Comparison of ENCODE assay signal across 1 cellular context in genomic region chr17:36534881-36535668, GRCh38.
TF ChIP-seq lines count a peak whose summit lies in the region.

TSS of gene PIGW (plus strand) at chr17:36534987. CDS start at chr17:36537102, 2,115 bp downstream.

TF ChIP-seq in GM12878, 131 proteins besides CTCF, POLR2A, EP300 and RAD21 (continued from another document):
- TF ChIP-seq SKIL (IDR thresholded peaks at IDR 0.05; ENCODE audit: low read depth, poor library complexity, severe bottlenecking) (no peak), BRCA1 (IDR thresholded peaks at IDR 0.05; ENCODE audit: low read depth, low read length) (peak; percentile 84), RELA (IDR thresholded peaks at IDR 0.05; ENCODE audit: borderline replicate concordance, partially characterized antibody) (peak; percentile 14), TBL1XR1 (IDR thresholded peaks at IDR 0.05; ENCODE audit: low read depth, low read length) (no peak), MEF2A (IDR thresholded peaks at IDR 0.05; ENCODE audit: insufficient read depth, low read depth, low read length) (0 out of 2 replicates have a peak, but pooled peaks have one; percentile 44), BHLHE40 (IDR thresholded peaks at IDR 0.05; ENCODE audit: borderline replicate concordance in 1 of 2, low read depth in 2 of 2, low read length in 1 of 2) (peak; percentile 81 to 92), SMC3 (IDR thresholded peaks at IDR 0.05; ENCODE audit: borderline replicate concordance, low read length) (no peak), BCL3 (IDR thresholded peaks at IDR 0.05; ENCODE audit: borderline replicate concordance, insufficient read depth, low read depth, low read length, poor library complexity, severe bottlenecking) (peak; percentile 27), ZZZ3 (IDR thresholded peaks at IDR 0.05; ENCODE audit: control insufficient read depth, insufficient read length, low read depth) (no peak), ZNF207 (IDR thresholded peaks at IDR 0.05; ENCODE audit: borderline replicate concordance) (peak; percentile 18; the same call in 1 of the 2 replicates), MAX (IDR thresholded peaks at IDR 0.05; ENCODE audit: low read depth, low read length) (peak; percentile 97), PBX3 (IDR thresholded peaks at IDR 0.05; ENCODE audit: insufficient replicate concordance, low read depth, low read length) (peak; percentile 45), ZNF622 (IDR thresholded peaks at IDR 0.05) (no peak), CREB1 (IDR thresholded peaks at IDR 0.05; ENCODE audit: low read depth) (peak; percentile 69), GATAD2B (conservative IDR thresholded peaks at IDR 0.05; ENCODE audit: low read depth) (peak; percentile 97), RFX5 (IDR thresholded peaks at IDR 0.05; ENCODE audit: low read depth, low read length) (no peak), DPF2 (IDR thresholded peaks at IDR 0.05) (peak; percentile 72), FOXK2 (IDR thresholded peaks at IDR 0.05) (0 out of 2 replicates have a peak, but pooled peaks have one; percentile 32), BACH1 (IDR thresholded peaks at IDR 0.05; ENCODE audit: borderline replicate concordance) (peak; percentile 91), PKNOX1 (IDR thresholded peaks at IDR 0.05) (peak; percentile 65), REST (IDR thresholded peaks at IDR 0.05; ENCODE audit: low read depth, low read length) (peak; percentile 26), E4F1 (IDR thresholded peaks at IDR 0.05; ENCODE audit: borderline replicate concordance, partially characterized antibody) (peak; percentile 90), RELB (IDR thresholded peaks at IDR 0.05; ENCODE audit: low read depth) (peak; percentile 67; the same call in 1 of the 2 replicates), FOS (IDR thresholded peaks at IDR 0.05; ENCODE audit: borderline replicate concordance, extremely low read depth, insufficient read length) (no peak), CEBPB (IDR thresholded peaks at IDR 0.05; ENCODE audit: borderline replicate concordance in 1 of 2, low read depth in 2 of 2, low read length in 2 of 2) (no peak), MYC (IDR thresholded peaks at IDR 0.05; ENCODE audit: insufficient read depth, insufficient read length, insufficient replicate concordance, low read length, severe bottlenecking) (peak; percentile 99), CBX5 (IDR thresholded peaks at IDR 0.05; ENCODE audit: low read depth) (peak; percentile 41; the same call in 1 of the 2 replicates), CHD2 (IDR thresholded peaks at IDR 0.05; ENCODE audit: borderline replicate concordance, low read depth, low read length) (peak; percentile 99), KDM1A (IDR thresholded peaks at IDR 0.05; ENCODE audit: borderline replicate concordance) (no peak), ZBTB11 (CRISPR knock-in tag; IDR thresholded peaks at IDR 0.05) (peak; percentile 40; the same call in 1 of the 2 replicates), SMAD1 (IDR thresholded peaks at IDR 0.05; ENCODE audit: low read depth, partially characterized antibody) (no peak), PRDM15 (CRISPR knock-in tag; IDR thresholded peaks at IDR 0.05) (no peak), GABPA (IDR thresholded peaks at IDR 0.05; ENCODE audit: low read depth) (peak; percentile 89)
TF ChIP-seq in GM12878: peak in this region for 55.
